ENCODE assay signal across 2 cellular contexts in genomic region chr2:61887684-61888303, GRCh38.
TF ChIP-seq lines count a peak whose summit lies in the region.

No MANE protein-coding gene starts in this region.

TF ChIP-seq in HEK293T, 16 proteins besides CTCF, POLR2A, EP300 and RAD21:
- TF ChIP-seq SP1 (IDR thresholded peaks at IDR 0.05), result no peak
- TF ChIP-seq ZNF384 (IDR thresholded peaks at IDR 0.05), result no peak
- TF ChIP-seq FOXM1 (IDR thresholded peaks at IDR 0.05; ENCODE audit: borderline replicate concordance), result no peak
- no peak for TF ChIP-seq CTBP1 (IDR thresholded peaks at IDR 0.05; ENCODE audit: borderline replicate concordance)
- TF ChIP-seq FOXK2 (IDR thresholded peaks at IDR 0.05), result no peak
- no peak for TF ChIP-seq LEF1 (IDR thresholded peaks at IDR 0.05; ENCODE audit: borderline replicate concordance)
- TF ChIP-seq PKNOX1 (IDR thresholded peaks at IDR 0.05), result no peak
- TF ChIP-seq ELF4 (IDR thresholded peaks at IDR 0.05), result no peak
- no peak for TF ChIP-seq BHLHE40 (IDR thresholded peaks at IDR 0.05; ENCODE audit: borderline replicate concordance)
- no peak for TF ChIP-seq FOXA1 (IDR thresholded peaks at IDR 0.05)
TF ChIP-seq in HEK293T: peak in this region for 0.

TF ChIP-seq in H1, 55 proteins besides CTCF, POLR2A, EP300 and RAD21 (continued from another document):
- TF ChIP-seq ASH2L (IDR thresholded peaks at IDR 0.05; ENCODE audit: low read length) (no peak), RXRA (IDR thresholded peaks at IDR 0.05; ENCODE audit: insufficient read depth, low read depth, low read length) (no peak), SP2 (IDR thresholded peaks at IDR 0.05; ENCODE audit: low read length) (no peak), BRCA1 (IDR thresholded peaks at IDR 0.05; ENCODE audit: low read depth, low read length) (no peak), FOSL1 (IDR thresholded peaks at IDR 0.05; ENCODE audit: insufficient read depth, low read depth, low read length) (no peak), GABPA (IDR thresholded peaks at IDR 0.05; ENCODE audit: borderline replicate concordance, insufficient read depth, low read length) (no peak), KDM5A (IDR thresholded peaks at IDR 0.05; ENCODE audit: low read length) (no peak; the same call in 1 of the 2 replicates), ATF3 (IDR thresholded peaks at IDR 0.05; ENCODE audit: insufficient read depth, low read depth, low read length) (no peak), SRF (IDR thresholded peaks at IDR 0.05; ENCODE audit: low read depth, low read length) (no peak), YY1 (IDR thresholded peaks at IDR 0.05; ENCODE audit: low read depth, low read length) (no peak), CHD2 (IDR thresholded peaks at IDR 0.05; ENCODE audit: low read length) (no peak), HDAC2 (IDR thresholded peaks at IDR 0.05; ENCODE audit: borderline replicate concordance in 1 of 2, low read depth in 2 of 2, low read length in 2 of 2) (no peak)
